13 cellular contexts compared by ENCODE assay signal in genomic region chr14:75497191-75497590, GRCh38. TPM values are rescaled to one million over a fixed set of nuclear protein-coding genes. Genes with fewer than 3 reads are reported as not detected.
A peak's percentile ranks its signal among the peaks of the same experiment; 100 is the strongest.
DNase-seq lines count a peak whose midpoint lies in the region; ATAC-seq and TF ChIP-seq lines count a peak whose summit lies in the region.
"Had no signal": no experiment of that assay in that cellular context is flagged by ENCODE, and none has a peak within 500 bp of the region (broad histone marks: within the 10 kb centered on the region; RNA-seq: fewer than 3 reads in every experiment).

No MANE protein-coding gene starts in this region.

- TF ChIP-seq CTCF in HFFc6 (IDR thresholded peaks at IDR 0.05): no peak

- no peak overlapping the region for H3K4me3 Mint-ChIP-seq in activated T-cell treated with anti-CD3 and anti-CD28 coated beads, Interleukin-2, amount 50 U/mL, for 4 hours
- peak overlapping the region; percentile 65 for H3K4me3 Mint-ChIP-seq in stimulated activated memory B cell treated with anti-CD40 and anti-IgM and Interleukin-4, amounts not matched to agents 10 μg/mL and 1 μg/mL and 100 μg/mL, for 72 hours
- no peak overlapping the region for H3K4me3 Mint-ChIP-seq in HFFc6

- peaks cover 44% of the 10 kb centered on the region for H3K4me1 Mint-ChIP-seq in activated T-cell treated with anti-CD3 and anti-CD28 coated beads, Interleukin-2, amount 50 U/mL, for 4 hours (ENCODE audit: low read depth)
- H3K4me1 Mint-ChIP-seq in stimulated activated memory B cell treated with anti-CD40 and anti-IgM and Interleukin-4, amounts not matched to agents 10 μg/mL and 1 μg/mL and 100 μg/mL, for 72 hours: peaks cover 72% of the 10 kb centered on the region
- H3K4me1 Mint-ChIP-seq in HFFc6 (ENCODE audit: low read depth): peaks cover 5% of the 10 kb centered on the region; the same call in 1 of the 2 replicates

- ATAC-seq in HG03108 (IDR thresholded peaks at IDR 0.05; ENCODE audit: unreplicated experiment) (peak; percentile 39), HG02970 (IDR thresholded peaks at IDR 0.05; ENCODE audit: low FRiP score, unreplicated experiment) (no peak)
- peak; percentile 73 to 84 for ATAC-seq in activated T-cell treated with anti-CD3 and anti-CD28 coated beads, Interleukin-2, amount 50 U/mL, for 4 hours
- peak; percentile 89 for ATAC-seq in stimulated activated memory B cell treated with anti-CD40 and anti-IgM and Interleukin-4, amounts not matched to agents 10 μg/mL and 1 μg/mL and 100 μg/mL, for 72 hours
- ATAC-seq: gastroesophageal sphincter had no signal

- no peaks in the 10 kb centered on the region for H3K27me3 Mint-ChIP-seq in activated T-cell treated with anti-CD3 and anti-CD28 coated beads, Interleukin-2, amount 50 U/mL, for 4 hours (ENCODE audit: low read depth)
- no peaks in the 10 kb centered on the region for H3K27me3 Mint-ChIP-seq in stimulated activated memory B cell treated with anti-CD40 and anti-IgM and Interleukin-4, amounts not matched to agents 10 μg/mL and 1 μg/mL and 100 μg/mL, for 72 hours
- peaks cover 32% of the 10 kb centered on the region for H3K27me3 Mint-ChIP-seq in HFFc6 (ENCODE audit: insufficient read depth)

- no peaks in the 10 kb centered on the region for H3K9me3 Mint-ChIP-seq in activated T-cell treated with anti-CD3 and anti-CD28 coated beads, Interleukin-2, amount 50 U/mL, for 4 hours
- no peaks in the 10 kb centered on the region for H3K9me3 Mint-ChIP-seq in stimulated activated memory B cell treated with anti-CD40 and anti-IgM and Interleukin-4, amounts not matched to agents 10 μg/mL and 1 μg/mL and 100 μg/mL, for 72 hours
- no peaks in the 10 kb centered on the region for H3K9me3 Mint-ChIP-seq in HFFc6
- H3K9me3 Mint-ChIP-seq: IgD-negative memory B cell had no signal

- H3K36me3 Mint-ChIP-seq in activated T-cell treated with anti-CD3 and anti-CD28 coated beads, Interleukin-2, amount 50 U/mL, for 4 hours (ENCODE audit: insufficient read depth): no peaks in the 10 kb centered on the region
- H3K36me3 Mint-ChIP-seq in stimulated activated memory B cell treated with anti-CD40 and anti-IgM and Interleukin-4, amounts not matched to agents 10 μg/mL and 1 μg/mL and 100 μg/mL, for 72 hours: no peaks in the 10 kb centered on the region
- no peaks in the 10 kb centered on the region for H3K36me3 Mint-ChIP-seq in HFFc6 (ENCODE audit: low read depth)
- H3K36me3 Mint-ChIP-seq: IgD-negative memory B cell had no signal

- peak; percentile 58 for DNase-seq in activated T-cell treated with anti-CD3 and anti-CD28 coated beads for 48 hours (ENCODE audit: low read depth)
- DNase-seq in activated T-cell treated with anti-CD3 and anti-CD28 coated beads, Interleukin-2, amount 50 U/mL, for 1 hour: no peak
- DNase-seq in activated T-cell treated with anti-CD3 and anti-CD28 coated beads, Interleukin-2, amount 50 U/mL, for 4 hours: no peak
- no peak for DNase-seq in inferior parietal cortex (ENCODE audit: extremely low spot score)
- DNase-seq in HFFc6: no peak
- DNase-seq: H7; NK-92 treated with Interleukin-12 subunit alpha and Interleukin-12 subunit beta, amount 100 ng/mL, for 24 hours; transverse colon had no signal

- H3K27ac Mint-ChIP-seq in stimulated activated memory B cell treated with anti-CD40 and anti-IgM and Interleukin-4, amounts not matched to agents 10 μg/mL and 1 μg/mL and 100 μg/mL, for 72 hours: peak overlapping the region; percentile 85
- H3K27ac Mint-ChIP-seq in HFFc6: no peak overlapping the region

RNA-seq across cellular contexts. Expression of gene BATF, which starts 25.1 kb away (rescaled TPM):
- 100 to 1,000 TPM; 186 to 193 (median 191) TPM for total RNA-seq in activated T-cell treated with anti-CD3 and anti-CD28 coated beads, Interleukin-2, amount 50 U/mL, for 4 hours
- total RNA-seq in HFFc6 (2021; fragmentation: NEBNext Ultra II Directional; extraction: Animal tissue kit (Norgen Biotek cat#: 25700)): not detected
- total RNA-seq: H7 had no signal

Comparison
In these comparisons a context has a peak if more than half of its experiments do, and no peak if none do; other contexts are left out.
1. RNA of gene BATF, which starts 25.1 kb away (total RNA-seq): 186 to 193 TPM in activated T-cell treated with anti-CD3 and anti-CD28 coated beads, Interleukin-2, amount 50 U/mL, for 4 hours; not detected in HFFc6; every median in the first group is over 100 times any median in the second.